ENCODE assay signal across 15 cellular contexts in the genomic region with DNA sequence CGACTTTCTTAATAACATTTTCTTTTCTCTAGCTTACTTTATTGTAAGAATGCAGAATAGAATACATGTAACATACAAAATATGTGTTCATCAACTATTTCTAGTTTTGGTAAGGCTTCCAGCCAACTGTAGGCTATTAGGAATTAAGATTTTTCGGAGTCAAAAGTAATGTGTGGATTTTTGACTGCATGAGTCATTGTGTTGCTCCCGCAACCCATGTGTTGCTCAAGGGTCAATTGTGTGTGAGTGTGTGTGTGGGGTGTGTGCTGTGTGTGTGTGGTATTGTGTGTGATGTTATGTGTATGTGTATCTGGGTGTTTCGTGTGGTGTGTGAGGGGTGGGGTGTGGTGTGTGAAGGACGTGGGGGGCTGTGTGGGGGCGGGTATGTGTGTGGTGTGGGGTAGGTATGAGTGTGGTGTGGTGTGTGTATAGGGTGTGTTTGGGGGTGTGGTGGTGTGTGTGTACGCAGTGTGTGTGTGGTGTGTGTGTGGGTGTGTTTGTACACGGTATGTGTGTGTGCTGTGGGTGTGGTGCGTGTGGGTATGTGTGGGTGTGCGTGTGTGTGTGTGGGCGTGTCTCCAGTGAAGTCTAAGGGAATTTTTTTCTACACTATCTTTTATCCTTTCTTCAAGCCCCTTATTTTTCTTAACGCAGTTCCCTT.
DNase-seq lines count a peak whose midpoint lies in the region; ATAC-seq and TF ChIP-seq lines count a peak whose summit lies in the region.
"Had no signal": no experiment of that assay in that cellular context is flagged by ENCODE, and none has a peak within 500 bp of the region (broad histone marks: within the 10 kb centered on the region; RNA-seq: fewer than 3 reads in every experiment).

No MANE protein-coding gene starts in this region.

- no peaks in the 10 kb centered on the region for H3K9me3 Mint-ChIP-seq in activated CD8-positive, alpha-beta T cell treated with anti-CD3 and anti-CD28 coated beads for 36 hours
- H3K9me3 Mint-ChIP-seq in activated CD8-positive, alpha-beta T cell treated with anti-CD3 and anti-CD28 coated beads, Interleukin-2, amount 10 ng/mL, durations not matched to agents 7 days and 5 days (ENCODE audit: insufficient read depth) = no peaks in the 10 kb centered on the region
- H3K9me3 Mint-ChIP-seq in activated T-helper 17 cell treated with anti-CD3 and anti-CD28 coated beads, Interleukin-2, amount 50 U/mL, for 72 hours = no peaks in the 10 kb centered on the region
- H3K9me3 Mint-ChIP-seq: mesothelial cell of epicardium; stimulated activated naive B cell treated with anti-CD40 and anti-IgM and Interleukin-4, amounts not matched to agents 10 μg/mL and 1 μg/mL and 100 μg/mL, for 72 hours had no signal

- POLR2A ChIA-PET in activated CD8-positive, alpha-beta T cell treated with anti-CD3 and anti-CD28 coated beads for 36 hours (lab: Charles Lee) = no interaction called here
- POLR2A ChIA-PET in activated CD8-positive, alpha-beta T cell treated with anti-CD3 and anti-CD28 coated beads, Interleukin-2, amount 10 ng/mL, durations not matched to agents 7 days and 5 days (lab: Charles Lee) = no interaction called here

- H3K27ac Mint-ChIP-seq in activated CD8-positive, alpha-beta T cell treated with anti-CD3 and anti-CD28 coated beads for 36 hours = peak overlapping the region; percentile 7
- no peak overlapping the region for H3K27ac Mint-ChIP-seq in activated CD8-positive, alpha-beta T cell treated with anti-CD3 and anti-CD28 coated beads, Interleukin-2, amount 10 ng/mL, durations not matched to agents 7 days and 5 days
- peak overlapping the region; percentile 27 for H3K27ac Mint-ChIP-seq in activated T-helper 17 cell treated with anti-CD3 and anti-CD28 coated beads, Interleukin-2, amount 50 U/mL, for 72 hours
- H3K27ac Mint-ChIP-seq: mesothelial cell of epicardium; stimulated activated naive B cell treated with anti-CD40 and anti-IgM and Interleukin-4, amounts not matched to agents 10 μg/mL and 1 μg/mL and 100 μg/mL, for 72 hours had no signal

- no peak for TF ChIP-seq CTCF in activated CD8-positive, alpha-beta T cell treated with anti-CD3 and anti-CD28 coated beads for 36 hours (IDR thresholded peaks at IDR 0.05)
- TF ChIP-seq CTCF in fibroblast of the aortic adventitia (IDR thresholded peaks at IDR 0.05; ENCODE audit: insufficient read depth, low read length) = no peak

- H3K4me3 Mint-ChIP-seq in activated CD8-positive, alpha-beta T cell treated with anti-CD3 and anti-CD28 coated beads for 36 hours = no peak overlapping the region
- H3K4me3 Mint-ChIP-seq in activated CD8-positive, alpha-beta T cell treated with anti-CD3 and anti-CD28 coated beads, Interleukin-2, amount 10 ng/mL, durations not matched to agents 7 days and 5 days = no peak overlapping the region
- H3K4me3 Mint-ChIP-seq in activated T-helper 17 cell treated with anti-CD3 and anti-CD28 coated beads, Interleukin-2, amount 50 U/mL, for 72 hours = no peak overlapping the region
- H3K4me3 Mint-ChIP-seq: mesothelial cell of epicardium; stimulated activated naive B cell treated with anti-CD40 and anti-IgM and Interleukin-4, amounts not matched to agents 10 μg/mL and 1 μg/mL and 100 μg/mL, for 72 hours had no signal

- H3K4me3 ChIP-seq in fibroblast of the aortic adventitia (ENCODE audit: low read depth, low read length) = no peak overlapping the region
- H3K4me3 ChIP-seq: cardiac muscle cell, skin epidermis had no signal

- CTCF ChIA-PET in activated CD8-positive, alpha-beta T cell treated with anti-CD3 and anti-CD28 coated beads for 36 hours (lab: Charles Lee) = no interaction called here
- CTCF ChIA-PET in activated CD8-positive, alpha-beta T cell treated with anti-CD3 and anti-CD28 coated beads, Interleukin-2, amount 10 ng/mL, durations not matched to agents 7 days and 5 days (lab: Charles Lee) = interaction anchor here (0.7 kb wide), 1 partner anchor 568 kb away, joined by 3 read pairs; no protein-coding TSS in a partner anchor

- H3K4me1 Mint-ChIP-seq in activated CD8-positive, alpha-beta T cell treated with anti-CD3 and anti-CD28 coated beads for 36 hours (ENCODE audit: low read depth) = peaks cover 9% of the 10 kb centered on the region
- H3K4me1 Mint-ChIP-seq in activated CD8-positive, alpha-beta T cell treated with anti-CD3 and anti-CD28 coated beads, Interleukin-2, amount 10 ng/mL, durations not matched to agents 7 days and 5 days (ENCODE audit: low read depth) = peaks cover 2% of the 10 kb centered on the region
- H3K4me1 Mint-ChIP-seq in activated T-helper 17 cell treated with anti-CD3 and anti-CD28 coated beads, Interleukin-2, amount 50 U/mL, for 72 hours = peaks cover 6% of the 10 kb centered on the region
- H3K4me1 Mint-ChIP-seq: mesothelial cell of epicardium had no signal

- no peaks in the 10 kb centered on the region for H3K27me3 Mint-ChIP-seq in activated CD8-positive, alpha-beta T cell treated with anti-CD3 and anti-CD28 coated beads for 36 hours
- no peaks in the 10 kb centered on the region for H3K27me3 Mint-ChIP-seq in activated CD8-positive, alpha-beta T cell treated with anti-CD3 and anti-CD28 coated beads, Interleukin-2, amount 10 ng/mL, durations not matched to agents 7 days and 5 days (ENCODE audit: low read depth)
- H3K27me3 Mint-ChIP-seq in activated T-helper 17 cell treated with anti-CD3 and anti-CD28 coated beads, Interleukin-2, amount 50 U/mL, for 72 hours = no peaks in the 10 kb centered on the region
- H3K27me3 Mint-ChIP-seq: stimulated activated naive B cell treated with anti-CD40 and anti-IgM and Interleukin-4, amounts not matched to agents 10 μg/mL and 1 μg/mL and 100 μg/mL, for 72 hours had no signal

- intact Hi-C loops in activated CD8-positive, alpha-beta T cell treated with anti-CD3 and anti-CD28 coated beads for 36 hours (cut with micrococcal nuclease) = no loop called here

- no peak for DNase-seq in activated CD8-positive, alpha-beta T cell treated with anti-CD3 and anti-CD28 coated beads for 36 hours
- DNase-seq in activated CD8-positive, alpha-beta T cell treated with anti-CD3 and anti-CD28 coated beads, Interleukin-2, amount 10 ng/mL, durations not matched to agents 7 days and 5 days = no peak
- DNase-seq in fibroblast of the aortic adventitia (ENCODE audit: low read depth) (peak; percentile 62), stromal cell of bone marrow (ENCODE audit: low read depth) (peak; percentile 24), islet precursor cell (no peak)
- DNase-seq: effector memory CD4-positive, alpha-beta T cell; GDM1; NCI-H748 treated with DMSO at 0.1 percent for 48 hours; stimulated activated naive B cell treated with anti-CD40 and anti-IgM and Interleukin-4, amounts not matched to agents 10 μg/mL and 1 μg/mL and 100 μg/mL, for 72 hours had no signal

- peak; percentile 17 for ATAC-seq in activated CD8-positive, alpha-beta T cell treated with anti-CD3 and anti-CD28 coated beads for 36 hours
- ATAC-seq in activated CD8-positive, alpha-beta T cell treated with anti-CD3 and anti-CD28 coated beads, Interleukin-2, amount 10 ng/mL, durations not matched to agents 7 days and 5 days = no peak
- ATAC-seq in activated T-helper 17 cell treated with anti-CD3 and anti-CD28 coated beads, Interleukin-2, amount 50 U/mL, for 72 hours (replicated peaks) = no peak
- no peak for ATAC-seq in GM18511 (IDR thresholded peaks at IDR 0.05; ENCODE audit: unreplicated experiment)
- ATAC-seq in GM19397 (IDR thresholded peaks at IDR 0.05; ENCODE audit: unreplicated experiment) = no peak
- ATAC-seq: stimulated activated naive B cell treated with anti-CD40 and anti-IgM and Interleukin-4, amounts not matched to agents 10 μg/mL and 1 μg/mL and 100 μg/mL, for 72 hours had no signal

- H3K36me3 Mint-ChIP-seq in activated CD8-positive, alpha-beta T cell treated with anti-CD3 and anti-CD28 coated beads for 36 hours (ENCODE audit: low read depth) = peaks cover 13% of the 10 kb centered on the region
- peaks cover 15% of the 10 kb centered on the region for H3K36me3 Mint-ChIP-seq in activated CD8-positive, alpha-beta T cell treated with anti-CD3 and anti-CD28 coated beads, Interleukin-2, amount 10 ng/mL, durations not matched to agents 7 days and 5 days (ENCODE audit: low read depth)
- peaks cover 82% of the 10 kb centered on the region for H3K36me3 Mint-ChIP-seq in activated T-helper 17 cell treated with anti-CD3 and anti-CD28 coated beads, Interleukin-2, amount 50 U/mL, for 72 hours (ENCODE audit: low read depth)

Comparison
In these comparisons a context has a peak if more than half of its experiments do, and no peak if none do; other contexts are left out.
1. DNase-seq: peak in fibroblast of the aortic adventitia (single experiment) and stromal cell of bone marrow (single experiment); none in activated CD8-positive, alpha-beta T cell treated with anti-CD3 and anti-CD28 coated beads for 36 hours (single experiment), activated CD8-positive, alpha-beta T cell treated with anti-CD3 and anti-CD28 coated beads, Interleukin-2, amount 10 ng/mL, durations not matched to agents 7 days and 5 days (single experiment) and islet precursor cell (single experiment).